ENCODE assay signal across 11 cellular contexts in the genomic region with DNA sequence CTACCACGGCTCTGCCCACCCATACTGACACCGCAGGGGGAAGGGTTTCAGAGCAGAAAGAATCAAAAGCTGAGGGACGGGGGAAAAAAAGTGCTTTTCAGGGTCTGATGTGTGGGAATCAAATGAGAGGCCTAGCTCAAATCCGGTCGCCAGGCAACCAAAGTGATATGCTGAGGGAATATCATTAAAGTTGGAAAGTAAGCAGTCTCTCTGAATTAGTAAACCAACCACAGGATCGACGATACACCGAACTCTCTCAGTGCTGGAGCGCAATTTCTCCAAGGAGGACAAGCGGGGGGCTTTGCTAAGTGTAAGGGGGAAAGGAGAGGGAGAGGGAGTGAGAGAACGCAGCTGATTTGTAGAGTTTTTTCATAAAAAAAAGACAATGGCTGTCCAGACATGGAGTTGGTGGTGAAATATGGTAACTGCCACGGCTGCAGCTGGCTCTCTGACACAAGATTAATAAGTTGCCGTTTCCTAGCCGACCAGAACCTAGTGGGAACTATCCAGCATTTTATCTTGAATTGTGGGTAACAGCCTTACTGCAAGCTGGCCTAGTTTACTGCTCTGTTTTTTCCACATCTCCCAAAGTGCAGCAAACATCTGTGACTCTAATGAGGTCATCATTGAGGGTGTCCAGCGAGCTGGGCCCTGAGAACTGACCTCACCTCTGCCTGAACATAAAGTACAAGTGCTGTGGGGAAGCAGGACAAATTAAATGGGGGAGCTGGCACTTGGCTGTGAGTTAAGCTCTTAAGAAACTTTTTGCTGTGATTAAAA.
DNase-seq lines count a peak whose midpoint lies in the region; ATAC-seq, FAIRE-seq and TF ChIP-seq lines count a peak whose summit lies in the region.
"Had no signal": no experiment of that assay in that cellular context is flagged by ENCODE, and none has a peak within 500 bp of the region (broad histone marks: within the 10 kb centered on the region; RNA-seq: fewer than 3 reads in every experiment).

No MANE protein-coding gene starts in this region.

- H3K9me2 ChIP-seq in SK-N-SH, result no peaks in the 10 kb centered on the region

- no peak for ATAC-seq in HG03439 (IDR thresholded peaks at IDR 0.05; ENCODE audit: unreplicated experiment)

- no peak for TF ChIP-seq EP300 in SK-N-SH (IDR thresholded peaks at IDR 0.05; ENCODE audit: borderline replicate concordance in 1 of 2, low read depth in 1 of 2, low read length in 1 of 2)

- H2AFZ ChIP-seq in SK-N-SH (ENCODE audit: low read depth), result no peak overlapping the region

- no peak for TF ChIP-seq POLR2A in testis (IDR thresholded peaks at IDR 0.05)

- no peak overlapping the region for H3K9ac ChIP-seq in SK-N-SH

- no peaks in the 10 kb centered on the region for H3K79me2 ChIP-seq in SK-N-SH (ENCODE audit: insufficient read depth)

- FAIRE-seq in urothelium cell line (lab: Jason Lieb, UNC), result no peak
- FAIRE-seq: G401.6 had no signal

- DNase-seq in SK-N-SH, result peak; percentile 48
- DNase-seq in fibroblast of pulmonary artery (ENCODE audit: low read depth), result peak; percentile 34
- peak; percentile 16 for DNase-seq in mucosa of gallbladder (ENCODE audit: low spot score)
- DNase-seq in testis, result peak; percentile 64
- no peak for DNase-seq in COLO668 (lab: John Stamatoyannopoulos, UW; ENCODE audit: unreplicated experiment)
- no peak for DNase-seq in iPS-NIHi7 (ENCODE audit: extremely low spot score)
- DNase-seq in urothelium cell line (ENCODE audit: low spot score), result no peak
- DNase-seq: MV-4-11 had no signal

- H3K36me3 ChIP-seq in SK-N-SH (replicated peaks in 1 of 2; ENCODE audit: control insufficient read depth in 1 of 2, insufficient read depth in 2 of 2, low read length in 1 of 2) (no peaks in the 10 kb centered on the region), testis (ENCODE audit: low read depth, missing control alignments) (no peaks in the 10 kb centered on the region)

- POLR2A ChIA-PET in SK-N-SH (lab: Yijun Ruan, JAX), result no interaction called here

- no peak for TF ChIP-seq RAD21 in SK-N-SH (IDR thresholded peaks at IDR 0.05; ENCODE audit: low read length)

- CTCF ChIA-PET in SK-N-SH (lab: Yijun Ruan, JAX), result interaction anchor here (0.6 to 1.9 kb wide), 6 partner anchors 10 to 1032 kb away, joined by 3 to 7 read pairs (median 3); no protein-coding TSS in a partner anchor

- H4K20me1 ChIP-seq in SK-N-SH (ENCODE audit: insufficient read depth), result no peaks in the 10 kb centered on the region

- H3K27ac ChIP-seq in SK-N-SH (ENCODE audit: low read depth in 2 of 2, low read length in 1 of 2), result peak overlapping the region in 1 of 2 experiments; percentile 57; a peak in 3 of 4 replicates
- H3K27ac ChIP-seq in testis, result peak overlapping the region; percentile 22 to 36

- H3K27me3 ChIP-seq in SK-N-SH (ENCODE audit: insufficient read depth), result no peaks in the 10 kb centered on the region
- H3K27me3 ChIP-seq in testis, result no peaks in the 10 kb centered on the region

- no peak overlapping the region for H3K4me3 ChIP-seq in SK-N-SH (ENCODE audit: low read depth in 2 of 2, low read length in 1 of 2)
- H3K4me3 ChIP-seq in fibroblast of pulmonary artery (replicated peaks; ENCODE audit: low read depth, low read length), result no peak overlapping the region
- H3K4me3 ChIP-seq in testis, result no peak overlapping the region
- H3K4me3 ChIP-seq: SK-N-MC had no signal

- H3K4me1 ChIP-seq in SK-N-SH (ENCODE audit: control insufficient read depth in 1 of 2, insufficient read depth in 2 of 2, low read depth in 1 of 2, low read length in 1 of 2), result peaks cover 0 to 9% of the 10 kb centered on the region in 2 experiments; a peak in 2 of 4 replicates
- peaks cover 10% of the 10 kb centered on the region for H3K4me1 ChIP-seq in testis

- H3F3A ChIP-seq in SK-N-SH (replicated peaks; ENCODE audit: insufficient read depth), result no peaks in the 10 kb centered on the region

- TF ChIP-seq CTCF in SK-N-SH (IDR thresholded peaks at IDR 0.05) (no peak), fibroblast of pulmonary artery (IDR thresholded peaks at IDR 0.05; ENCODE audit: low read length, missing control alignments) (no peak), testis (IDR thresholded peaks at IDR 0.05) (no peak)

- H3K4me2 ChIP-seq in SK-N-SH, result no peak overlapping the region

- WGBS in SK-N-SH (ENCODE audit: low lambda C conversion rate), result 65% methylated on average over 15 of the region's 15 CpGs
- 36 to 51% methylated on average over 15 of the region's 15 CpGs for WGBS in testis, 2 donors

- intact Hi-C loops in testis (cut with DNase I; ENCODE audit: low total_unique reads), result no loop called here

- no peaks in the 10 kb centered on the region for H3K9me3 ChIP-seq in SK-N-SH
- H3K9me3 ChIP-seq in testis, result no peaks in the 10 kb centered on the region

TF ChIP-seq in SK-N-SH, 30 proteins besides CTCF, POLR2A, EP300 and RAD21:
- TF ChIP-seq MEF2A (IDR thresholded peaks at IDR 0.05; ENCODE audit: borderline replicate concordance, low read depth) (no peak), CHD2 (IDR thresholded peaks at IDR 0.05; ENCODE audit: low read length, partially characterized antibody) (peak; percentile 19)
- TF ChIP-seq, protein P1, sequence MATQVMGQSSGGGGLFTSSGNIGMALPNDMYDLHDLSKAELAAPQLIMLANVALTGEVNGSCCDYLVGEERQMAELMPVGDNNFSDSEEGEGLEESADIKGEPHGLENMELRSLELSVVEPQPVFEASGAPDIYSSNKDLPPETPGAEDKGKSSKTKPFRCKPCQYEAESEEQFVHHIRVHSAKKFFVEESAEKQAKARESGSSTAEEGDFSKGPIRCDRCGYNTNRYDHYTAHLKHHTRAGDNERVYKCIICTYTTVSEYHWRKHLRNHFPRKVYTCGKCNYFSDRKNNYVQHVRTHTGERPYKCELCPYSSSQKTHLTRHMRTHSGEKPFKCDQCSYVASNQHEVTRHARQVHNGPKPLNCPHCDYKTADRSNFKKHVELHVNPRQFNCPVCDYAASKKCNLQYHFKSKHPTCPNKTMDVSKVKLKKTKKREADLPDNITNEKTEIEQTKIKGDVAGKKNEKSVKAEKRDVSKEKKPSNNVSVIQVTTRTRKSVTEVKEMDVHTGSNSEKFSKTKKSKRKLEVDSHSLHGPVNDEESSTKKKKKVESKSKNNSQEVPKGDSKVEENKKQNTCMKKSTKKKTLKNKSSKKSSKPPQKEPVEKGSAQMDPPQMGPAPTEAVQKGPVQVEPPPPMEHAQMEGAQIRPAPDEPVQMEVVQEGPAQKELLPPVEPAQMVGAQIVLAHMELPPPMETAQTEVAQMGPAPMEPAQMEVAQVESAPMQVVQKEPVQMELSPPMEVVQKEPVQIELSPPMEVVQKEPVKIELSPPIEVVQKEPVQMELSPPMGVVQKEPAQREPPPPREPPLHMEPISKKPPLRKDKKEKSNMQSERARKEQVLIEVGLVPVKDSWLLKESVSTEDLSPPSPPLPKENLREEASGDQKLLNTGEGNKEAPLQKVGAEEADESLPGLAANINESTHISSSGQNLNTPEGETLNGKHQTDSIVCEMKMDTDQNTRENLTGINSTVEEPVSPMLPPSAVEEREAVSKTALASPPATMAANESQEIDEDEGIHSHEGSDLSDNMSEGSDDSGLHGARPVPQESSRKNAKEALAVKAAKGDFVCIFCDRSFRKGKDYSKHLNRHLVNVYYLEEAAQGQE (IDR thresholded peaks at IDR 0.05; ENCODE audit: low read depth, low read length), result peak; percentile 69; the same call in 1 of the 2 replicates

Comparison
In these comparisons a context has a peak if more than half of its experiments do, and no peak if none do; other contexts are left out.
1. DNase-seq: peak in SK-N-SH (single experiment), fibroblast of pulmonary artery (single experiment), mucosa of gallbladder (single experiment) and testis (single experiment); none in COLO668 (single experiment), iPS-NIHi7 (single experiment) and urothelium cell line (single experiment).